In genomic region chr20:2333821-2334220, GRCh38 we compare ENCODE assay signal across 31 cellular contexts. TPM values are rescaled to one million over a fixed set of nuclear protein-coding genes. Genes with fewer than 3 reads are reported as not detected.
"Had no signal": no experiment of that assay in that cellular context is flagged by ENCODE, and none has a peak within 500 bp of the region (broad histone marks: within the 10 kb centered on the region; RNA-seq: fewer than 3 reads in every experiment).

No MANE protein-coding gene starts in this region.

- ATAC-seq: activated naive CD8-positive, alpha-beta T cell treated with anti-CD3 and anti-CD28 coated beads, Interleukin-2, amount 50 U/mL, for 24 hours; activated T-cell treated with anti-CD3 and anti-CD28 coated beads, Interleukin-2, amount 50 U/mL, for 4 hours; Panc1 had no signal

- H3K27ac Mint-ChIP-seq: activated CD4-positive, alpha-beta memory T cell treated with anti-CD3 and anti-CD28 coated beads for 36 hours; activated naive CD4-positive, alpha-beta T cell treated with anti-CD3 and anti-CD28 coated beads for 36 hours; activated naive CD8-positive, alpha-beta T cell; activated naive CD8-positive, alpha-beta T cell treated with anti-CD3 and anti-CD28 coated beads, Interleukin-2, amount 50 U/mL, for 24 hours; activated T-helper 1 cell treated with anti-CD3 and anti-CD28 coated beads, Interleukin-12 subunit alpha, Interleukin-12 subunit beta, Interleukin-2, Interleukin-4 antibody, amounts not matched to agents 30 ng/mL and 10 ng/mL and 1 ng/mL, durations not matched to agents 14 hours and 24 hours and 36 hours; brain had no signal

- H3K36me3 Mint-ChIP-seq: activated CD4-positive, alpha-beta memory T cell treated with anti-CD3 and anti-CD28 coated beads for 36 hours; activated naive CD8-positive, alpha-beta T cell; brain had no signal

- H3K4me1 Mint-ChIP-seq: activated naive CD8-positive, alpha-beta T cell treated with anti-CD3 and anti-CD28 coated beads, Interleukin-2, amount 50 U/mL, for 24 hours; brain had no signal

- H3K4me3 ChIP-seq: SJCRH30, SK-N-MC had no signal

- H3K27ac ChIP-seq: SJCRH30, SK-N-MC had no signal

- DNase-seq: activated CD4-positive, alpha-beta memory T cell treated with anti-CD3 and anti-CD28 coated beads for 36 hours; activated CD4-positive, alpha-beta T cell treated with anti-CD3 and anti-CD28 coated beads, Interleukin-2, amount 50 U/mL, for 1 hour; activated gamma-delta T cell treated with Interleukin-2 at 50 U/mL for 16 hours; activated naive CD4-positive, alpha-beta T cell treated with anti-CD3 and anti-CD28 coated beads for 36 hours; activated naive CD8-positive, alpha-beta T cell treated with anti-CD3 and anti-CD28 coated beads, Interleukin-2, amount 50 U/mL, for 24 hours; activated T-cell treated with anti-CD3 and anti-CD28 coated beads for 4 hours; activated T-cell treated with anti-CD3 and anti-CD28 coated beads, Interleukin-2, amount 50 U/mL, for 4 hours; anterior cingulate cortex; caudate nucleus; Karpas-422; KBM-7; NCI-H1105; NCI-H1417 treated with DMSO at 0.1 percent for 48 hours; NCI-H187 treated with DMSO at 0.1 percent for 48 hours; NCI-H2081 treated with DMSO at 0.1 percent for 48 hours; NCI-H226; NCI-H524 treated with DMSO at 0.1 percent for 48 hours; SHP77; SJCRH30; T1000 had no signal

- H3K9me3 Mint-ChIP-seq: activated CD4-positive, alpha-beta memory T cell treated with anti-CD3 and anti-CD28 coated beads for 36 hours; activated naive CD4-positive, alpha-beta T cell treated with anti-CD3 and anti-CD28 coated beads for 36 hours; activated naive CD8-positive, alpha-beta T cell treated with anti-CD3 and anti-CD28 coated beads, Interleukin-2, amount 50 U/mL, for 24 hours; activated T-cell treated with anti-CD3 and anti-CD28 coated beads, Interleukin-2, amount 50 U/mL, for 4 hours; activated T-helper 1 cell treated with anti-CD3 and anti-CD28 coated beads, Interleukin-12 subunit alpha, Interleukin-12 subunit beta, Interleukin-2, Interleukin-4 antibody, amounts not matched to agents 30 ng/mL and 10 ng/mL and 1 ng/mL, durations not matched to agents 14 hours and 24 hours and 36 hours; brain had no signal

- H3K4me3 Mint-ChIP-seq: activated CD4-positive, alpha-beta memory T cell treated with anti-CD3 and anti-CD28 coated beads for 36 hours; activated naive CD4-positive, alpha-beta T cell treated with anti-CD3 and anti-CD28 coated beads for 36 hours; activated naive CD8-positive, alpha-beta T cell; activated naive CD8-positive, alpha-beta T cell treated with anti-CD3 and anti-CD28 coated beads, Interleukin-2, amount 50 U/mL, for 24 hours; activated T-cell treated with anti-CD3 and anti-CD28 coated beads, Interleukin-2, amount 50 U/mL, for 4 hours; activated T-helper 1 cell treated with anti-CD3 and anti-CD28 coated beads, Interleukin-12 subunit alpha, Interleukin-12 subunit beta, Interleukin-2, Interleukin-4 antibody, amounts not matched to agents 30 ng/mL and 10 ng/mL and 1 ng/mL, durations not matched to agents 14 hours and 24 hours and 36 hours; brain had no signal

RNA-seq across cellular contexts. Expression of gene TGM3, which starts 38.0 kb away (rescaled TPM):
- total RNA-seq: activated CD4-positive, alpha-beta memory T cell treated with anti-CD3 and anti-CD28 coated beads for 36 hours; activated naive CD4-positive, alpha-beta T cell treated with anti-CD3 and anti-CD28 coated beads for 36 hours; activated T-helper 1 cell treated with anti-CD3 and anti-CD28 coated beads, Interleukin-12 subunit alpha, Interleukin-12 subunit beta, Interleukin-2, Interleukin-4 antibody, amounts not matched to agents 30 ng/mL and 10 ng/mL and 1 ng/mL, durations not matched to agents 14 hours and 24 hours and 36 hours; MCF 10A; RPMI7951; SJCRH30; T-helper 1 cell treated with Interleukin-12 subunit alpha and Interleukin-12 subunit beta and Interleukin-4 antibody, amounts not matched to agents 30 ng/mL and 1 ng/mL, for 36 hours; T-helper 2 cell treated with Interferon-gamma antibody and Interleukin-4, amounts not matched to agents 100 ng/mL and 5 ng/mL, for 36 hours had no signal

RNA-seq across cellular contexts. Expression of gene TGM6, which starts 46.9 kb away (rescaled TPM):
- total RNA-seq: activated CD4-positive, alpha-beta memory T cell treated with anti-CD3 and anti-CD28 coated beads for 36 hours; activated naive CD4-positive, alpha-beta T cell treated with anti-CD3 and anti-CD28 coated beads for 36 hours; activated T-cell treated with anti-CD3 and anti-CD28 coated beads, Interleukin-2, amount 50 U/mL, for 4 hours; activated T-helper 1 cell treated with anti-CD3 and anti-CD28 coated beads, Interleukin-12 subunit alpha, Interleukin-12 subunit beta, Interleukin-2, Interleukin-4 antibody, amounts not matched to agents 30 ng/mL and 10 ng/mL and 1 ng/mL, durations not matched to agents 14 hours and 24 hours and 36 hours; bronchial epithelial cell; MCF 10A; NCI-H460; RPMI7951; SJCRH30; T-helper 1 cell treated with Interleukin-12 subunit alpha and Interleukin-12 subunit beta and Interleukin-4 antibody, amounts not matched to agents 30 ng/mL and 1 ng/mL, for 36 hours; T-helper 2 cell treated with Interferon-gamma antibody and Interleukin-4, amounts not matched to agents 100 ng/mL and 5 ng/mL, for 36 hours had no signal
